Comparison of ENCODE assay signal across 6 cellular contexts in the genomic region with DNA sequence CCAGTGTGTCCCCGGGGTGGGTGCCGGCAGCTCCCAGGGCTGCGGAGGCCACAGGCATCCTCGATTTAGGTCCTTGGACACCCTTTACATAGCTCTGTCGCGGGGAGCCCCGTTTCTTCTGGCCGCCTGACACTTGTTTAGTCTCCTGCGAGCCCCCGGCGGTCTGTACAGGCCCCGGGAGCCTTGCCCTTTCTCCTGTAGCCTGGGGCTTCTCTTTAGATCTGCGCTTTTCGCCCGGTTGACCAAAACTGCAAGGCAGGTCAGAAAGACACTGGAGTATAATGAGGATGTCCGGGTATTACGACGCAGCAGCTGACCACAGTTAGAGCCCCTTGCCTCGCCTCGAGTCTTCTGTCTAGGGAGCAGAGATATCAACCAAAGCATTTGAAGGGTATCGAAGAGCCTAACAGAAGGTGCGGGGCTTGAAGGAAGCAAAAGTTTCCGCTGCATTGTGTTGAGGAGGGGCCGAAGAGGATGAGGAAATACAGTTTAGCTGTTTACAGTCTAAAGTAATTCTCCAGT.
DNase-seq lines count a peak whose midpoint lies in the region; ATAC-seq and TF ChIP-seq lines count a peak whose summit lies in the region.

No MANE protein-coding gene starts in this region.

- TF ChIP-seq CTCF in fibroblast of pulmonary artery (IDR thresholded peaks at IDR 0.05; ENCODE audit: low read length, missing control alignments) (no peak), GM20000 (IDR thresholded peaks at IDR 0.05; ENCODE audit: extremely low read depth, missing control alignments) (no peak)

- DNase-seq in MV-4-11 (lab: John Stamatoyannopoulos, UW) (peak; percentile 7), fibroblast of pulmonary artery (ENCODE audit: low read depth) (no peak), GM20000 (ENCODE audit: low spot score) (no peak)

- peak; percentile 21 for ATAC-seq in GM19467 (IDR thresholded peaks at IDR 0.05; ENCODE audit: unreplicated experiment)
- ATAC-seq in GM21381 (IDR thresholded peaks at IDR 0.05; ENCODE audit: unreplicated experiment) = no peak

- peaks cover 0 to 5% of the 10 kb centered on the region in 2 donors for H3K36me3 ChIP-seq in stomach smooth muscle (ENCODE audit: control insufficient read depth in 2 of 2, insufficient read depth in 2 of 2, low read length in 2 of 2)

- H3K27ac ChIP-seq in stomach smooth muscle (ENCODE audit: low read length) = peak overlapping the region; percentile 58

- H3K27me3 ChIP-seq in stomach smooth muscle (ENCODE audit: control insufficient read depth in 1 of 2, insufficient read depth in 2 of 2, low read length in 2 of 2) = no peaks in the 10 kb centered on the region

- H3K4me3 ChIP-seq in fibroblast of pulmonary artery (replicated peaks; ENCODE audit: low read depth, low read length) = peak overlapping the region; percentile 72
- peak overlapping the region; percentile 82 to 84 for H3K4me3 ChIP-seq in stomach smooth muscle (ENCODE audit: low read length in 2 of 2)

- no peaks in the 10 kb centered on the region for H3K9me3 ChIP-seq in stomach smooth muscle (ENCODE audit: control insufficient read depth in 2 of 2, low read length in 2 of 2)

- peak overlapping the region; percentile 69 to 80 for H3K9ac ChIP-seq in stomach smooth muscle (ENCODE audit: low read length in 2 of 2)

- H3K4me1 ChIP-seq in stomach smooth muscle (ENCODE audit: control insufficient read depth, insufficient read depth, low read length) = peaks cover 16% of the 10 kb centered on the region
